10 cellular contexts compared by ENCODE assay signal in genomic region chr3:142931222-142931621, GRCh38. TPM values are rescaled to one million over a fixed set of nuclear protein-coding genes. Genes with fewer than 3 reads are reported as not detected.
DNase-seq lines count a peak whose midpoint lies in the region; ATAC-seq and TF ChIP-seq lines count a peak whose summit lies in the region.
"Had no signal": no experiment of that assay in that cellular context is flagged by ENCODE, and none has a peak within 500 bp of the region (broad histone marks: within the 10 kb centered on the region; RNA-seq: fewer than 3 reads in every experiment).

No MANE protein-coding gene starts in this region.

- DNase-seq in H7 (peak; percentile 58), iPS-NIHi7 (ENCODE audit: extremely low spot score) (peak; percentile 93), lower lobe of right lung (no peak), NCI-H2196 treated with DMSO at 0.1 percent for 48 hours (lab: John Stamatoyannopoulos, UW; ENCODE audit: unreplicated experiment) (no peak), stomach (no peak)

- TF ChIP-seq CTCF in OCI-LY3 (IDR thresholded peaks at IDR 0.05; ENCODE audit: low read depth, low read length) (peak; percentile 26; the same call in 1 of the 2 replicates), lower lobe of right lung (IDR thresholded peaks at IDR 0.05) (no peak), stomach (IDR thresholded peaks at IDR 0.05) (no peak)

- no peaks in the 10 kb centered on the region for H3K79me2 ChIP-seq in OCI-LY3 (ENCODE audit: low read length)

- ATAC-seq in GM18861 (IDR thresholded peaks at IDR 0.05; ENCODE audit: unreplicated experiment) (peak; percentile 71), lower lobe of right lung (no peak)

- H3K27ac ChIP-seq in OCI-LY3 (ENCODE audit: low read length): no peak overlapping the region
- H3K27ac ChIP-seq in lower lobe of right lung: no peak overlapping the region
- no peak overlapping the region for H3K27ac ChIP-seq in stomach

- no peaks in the 10 kb centered on the region for H3K27me3 ChIP-seq in H7 (ENCODE audit: control insufficient read depth, insufficient read depth, low read length)
- no peaks in the 10 kb centered on the region for H3K27me3 ChIP-seq in OCI-LY3 (ENCODE audit: low read depth, low read length)
- peaks cover 3% of the 10 kb centered on the region for H3K27me3 ChIP-seq in lower lobe of right lung (ENCODE audit: low read depth)
- H3K27me3 ChIP-seq in stomach: peaks cover 0 to 8% (median 0%) of the 10 kb centered on the region in 3 donors

- intact Hi-C loops in lower lobe of right lung (cut with DNase I) (no loop called here), stomach (cut with DNase I; ENCODE audit: low total_unique reads) (no loop called here)

- no peaks in the 10 kb centered on the region for H4K20me1 ChIP-seq in OCI-LY3 (ENCODE audit: insufficient read depth, low read length)

- H3K36me3 ChIP-seq in H7 (replicated peaks; ENCODE audit: control insufficient read depth, insufficient read depth, low read length): no peaks in the 10 kb centered on the region
- no peaks in the 10 kb centered on the region for H3K36me3 ChIP-seq in OCI-LY3 (replicated peaks; ENCODE audit: low read depth, low read length)
- H3K36me3 ChIP-seq in lower lobe of right lung: no peaks in the 10 kb centered on the region
- H3K36me3 ChIP-seq in stomach: no peaks in the 10 kb centered on the region

- TF ChIP-seq POLR2A in stomach (IDR thresholded peaks at IDR 0.05): no peak

- TF ChIP-seq EP300 in stomach (IDR thresholded peaks at IDR 0.05): no peak

- no peak overlapping the region for H3K4me2 ChIP-seq in OCI-LY3 (ENCODE audit: low read length)

- no peak overlapping the region for H3K9ac ChIP-seq in OCI-LY3 (ENCODE audit: low read length)

- no peak overlapping the region for H3K4me3 ChIP-seq in H7 (ENCODE audit: insufficient read depth, low read depth, low read length)
- H3K4me3 ChIP-seq in OCI-LY3 (ENCODE audit: low read length): no peak overlapping the region
- no peak overlapping the region for H3K4me3 ChIP-seq in lower lobe of right lung
- no peak overlapping the region for H3K4me3 ChIP-seq in stomach

- H2AFZ ChIP-seq in OCI-LY3 (ENCODE audit: low read depth, low read length): peak overlapping the region; percentile 52; the same call in 1 of the 2 replicates

- H3K4me1 ChIP-seq in OCI-LY3 (ENCODE audit: low read length): 0 out of 2 replicates have a peak, but pooled peaks cover 4% of the 10 kb centered on the region
- H3K4me1 ChIP-seq in lower lobe of right lung: no peaks in the 10 kb centered on the region
- H3K4me1 ChIP-seq in stomach: no peaks in the 10 kb centered on the region

- H3K9me3 ChIP-seq in OCI-LY3 (ENCODE audit: insufficient read depth, low read length) (no peaks in the 10 kb centered on the region), lower lobe of right lung (no peaks in the 10 kb centered on the region), stomach (no peaks in the 10 kb centered on the region)

- 60 to 79% (median 72%) methylated on average over 6 of the region's 6 CpGs for WGBS in stomach, 5 donors

RNA-seq across cellular contexts. Expression of gene PAQR9, which starts 32.3 kb away (rescaled TPM):
- 0.21 and 0.63 TPM in 2 replicates for total RNA-seq in H7 (2014; rRNA removed; shearing (Covaris generic))
- total RNA-seq in lower lobe of right lung: not detected
- total RNA-seq in stomach: not detected
- not detected for polyA plus RNA-seq in stomach
- total RNA-seq: activated naive CD4-positive, alpha-beta T cell treated with anti-CD3 and anti-CD28 coated beads, Interleukin-2, amount 50 U/mL, for 72 hours; myocyte; subcutaneous adipose tissue had no signal

RNA-seq across cellular contexts. Expression of gene PCOLCE2, which starts 42.3 kb away (rescaled TPM):
- total RNA-seq in H7 (2014; rRNA removed; shearing (Covaris generic)): 9.4 and 18.3 TPM in 2 replicates
- 41.0 TPM for total RNA-seq in lower lobe of right lung
- 10 to 100 TPM in 2 of 5 donors, 1 to 10 TPM in 1, not detected in 2; 6.2 to 26.9 (median 19.6) TPM for total RNA-seq in stomach
- polyA plus RNA-seq in stomach: 1 to 10 TPM in 1 of 3 donors, under 1 TPM in 2; 0.75 to 1.1 (median 0.78) TPM
- total RNA-seq: activated naive CD4-positive, alpha-beta T cell treated with anti-CD3 and anti-CD28 coated beads, Interleukin-2, amount 50 U/mL, for 72 hours had no signal

Comparison
In these comparisons a context has a peak if more than half of its experiments do, and no peak if none do; other contexts are left out.
1. DNase-seq: peak in H7 (single experiment) and iPS-NIHi7 (single experiment); none in lower lobe of right lung (single experiment), NCI-H2196 treated with DMSO at 0.1 percent for 48 hours (single experiment) and stomach (single experiment).